Comparison of ENCODE assay signal across 9 cellular contexts in the genomic region with DNA sequence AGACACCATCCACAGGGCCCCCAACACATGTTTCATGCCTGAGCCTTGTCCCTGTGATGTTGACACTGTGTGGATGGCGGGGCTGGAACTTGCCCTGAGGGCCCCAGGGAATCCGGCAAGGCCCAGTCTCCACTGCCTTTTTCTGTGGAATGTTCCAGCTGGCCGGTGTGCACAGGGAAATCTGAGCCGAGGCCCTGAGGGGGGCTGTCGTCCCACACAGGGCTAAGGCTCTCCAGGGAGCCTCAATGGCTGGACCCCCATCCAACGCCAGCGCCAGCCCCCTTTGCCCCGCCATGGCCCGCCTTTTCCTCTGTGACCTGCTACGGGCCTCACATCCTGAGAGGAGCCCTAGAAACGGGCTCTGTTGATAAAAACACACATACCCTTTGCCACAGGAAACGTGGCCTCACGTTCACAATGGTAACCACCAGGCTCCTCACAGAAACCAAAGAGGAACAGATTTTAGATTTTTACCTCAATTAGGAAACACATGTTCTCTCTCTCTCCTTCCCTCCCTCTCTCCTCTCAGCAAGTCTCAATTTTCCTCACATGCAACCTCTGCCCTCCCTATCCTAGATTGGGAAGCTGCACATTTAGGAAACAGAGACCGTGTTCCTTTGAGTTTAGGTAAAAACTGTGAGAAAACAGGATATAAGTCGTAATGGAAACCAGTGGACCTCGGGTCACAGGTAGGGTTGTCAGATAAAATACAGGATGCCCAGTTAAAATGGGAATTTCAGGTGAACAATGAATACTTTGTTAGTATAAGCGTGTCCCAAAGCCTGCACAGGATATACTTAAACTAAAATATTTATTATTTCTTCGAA. TPM values are rescaled to one million over a fixed set of nuclear protein-coding genes. Genes with fewer than 3 reads are reported as not detected.
DNase-seq lines count a peak whose midpoint lies in the region; ATAC-seq, FAIRE-seq and TF ChIP-seq lines count a peak whose summit lies in the region.
"Had no signal": no experiment of that assay in that cellular context is flagged by ENCODE, and none has a peak within 500 bp of the region (broad histone marks: within the 10 kb centered on the region; RNA-seq: fewer than 3 reads in every experiment).

No MANE protein-coding gene starts in this region.

- TF ChIP-seq POLR2A in GM12891 (IDR thresholded peaks at IDR 0.05; ENCODE audit: low read depth, low read length), result no peak

- H3K27ac ChIP-seq in duodenal mucosa (ENCODE audit: low read depth, low read length), result peak overlapping the region; percentile 48
- no peak overlapping the region for H3K27ac ChIP-seq in caudate nucleus (ENCODE audit: low read depth, low read length)

- no peaks in the 10 kb centered on the region for H3K27me3 ChIP-seq in duodenal mucosa (ENCODE audit: control insufficient read depth in 1 of 2, insufficient read depth in 2 of 2, low read length in 2 of 2)

- peak; percentile 69 for FAIRE-seq in GM12891 (lab: Jason Lieb, UNC)

- H3K9ac ChIP-seq in duodenal mucosa (ENCODE audit: low read depth in 1 of 2, low read length in 2 of 2), result no peak overlapping the region

- H3K4me3 ChIP-seq in duodenal mucosa (ENCODE audit: low read depth in 1 of 2, low read length in 2 of 2), result no peak overlapping the region

- no peak for ATAC-seq in GM19351 (IDR thresholded peaks at IDR 0.05; ENCODE audit: unreplicated experiment)

- no peaks in the 10 kb centered on the region for H3K36me3 ChIP-seq in duodenal mucosa (ENCODE audit: control insufficient read depth in 1 of 2, insufficient read depth in 2 of 2, low read length in 2 of 2)

- peaks cover 0 to 3% of the 10 kb centered on the region in 2 donors for H3K4me1 ChIP-seq in duodenal mucosa (ENCODE audit: control insufficient read depth in 1 of 2, insufficient read depth in 2 of 2, low read length in 2 of 2)

- peak; percentile 41 for DNase-seq in GM12891 (ENCODE audit: insufficient read length, low spot score)
- peak; percentile 52 for DNase-seq in activated CD4-positive, CD25-positive, alpha-beta regulatory T cell treated with anti-CD3 and anti-CD28 coated beads, Interleukin-2, amount 50 U/mL, for 72 hours
- peak; percentile 39 for DNase-seq in stimulated activated CD4-positive, alpha-beta T cell treated with anti-CD3 and anti-CD28 coated beads, Interleukin-4, amount 100 ng/mL, for 1 hour
- no peak for DNase-seq in RPMI8226
- no peak for DNase-seq in caudate nucleus (lab: John Stamatoyannopoulos, UW)
- DNase-seq in NCI-H146 (lab: John Stamatoyannopoulos, UW), result no peak
- DNase-seq: endodermal cell had no signal

- no peaks in the 10 kb centered on the region for H3K9me3 ChIP-seq in duodenal mucosa (ENCODE audit: control insufficient read depth in 1 of 2, low read length in 2 of 2)

TF ChIP-seq in GM12891, 5 proteins besides CTCF, POLR2A, EP300 and RAD21:
- TF ChIP-seq SPI1 (IDR thresholded peaks at IDR 0.05; ENCODE audit: low read depth, low read length) (no peak), PAX5 (IDR thresholded peaks at IDR 0.05; ENCODE audit: insufficient read depth, low read length, severe bottlenecking) (no peak), TAF1 (IDR thresholded peaks at IDR 0.05; ENCODE audit: low read depth, low read length) (no peak), POU2F2 (IDR thresholded peaks at IDR 0.05; ENCODE audit: low read depth, low read length) (no peak), POLR2AphosphoS5 (IDR thresholded peaks at IDR 0.05; ENCODE audit: low read depth, low read length) (no peak)

RNA-seq across cellular contexts. Expression of a gene that starts 13.7 kb away (rescaled TPM):
- polyA plus RNA-seq in GM12891 (2012; ENCODE audit: low read depth, missing spikeins), result 0.17 TPM

Comparison
In these comparisons a context has a peak if more than half of its experiments do, and no peak if none do; other contexts are left out.
1. DNase-seq: peak in GM12891 (single experiment), activated CD4-positive, CD25-positive, alpha-beta regulatory T cell treated with anti-CD3 and anti-CD28 coated beads, Interleukin-2, amount 50 U/mL, for 72 hours (single experiment) and stimulated activated CD4-positive, alpha-beta T cell treated with anti-CD3 and anti-CD28 coated beads, Interleukin-4, amount 100 ng/mL, for 1 hour (single experiment); none in RPMI8226 (single experiment), caudate nucleus (0 of 61) and NCI-H146 (single experiment).